ENCODE assay signal across 13 cellular contexts in genomic region chr17:50955160-50955559, GRCh38.
DNase-seq lines count a peak whose midpoint lies in the region; ATAC-seq, FAIRE-seq and TF ChIP-seq lines count a peak whose summit lies in the region.
"Had no signal": no experiment of that assay in that cellular context is flagged by ENCODE, and none has a peak within 500 bp of the region (broad histone marks: within the 10 kb centered on the region; RNA-seq: fewer than 3 reads in every experiment).

No MANE protein-coding gene starts in this region.

- peaks cover 4% of the 10 kb centered on the region for H3K27me3 Mint-ChIP-seq in activated naive CD8-positive, alpha-beta T cell treated with anti-CD3 and anti-CD28 coated beads, Interleukin-2, amount 10 ng/mL, durations not matched to agents 7 days and 5 days
- H3K27me3 Mint-ChIP-seq in activated naive CD8-positive, alpha-beta T cell treated with anti-CD3 and anti-CD28 coated beads, Interleukin-2, amount 50 U/mL, for 24 hours, result no peaks in the 10 kb centered on the region
- H3K27me3 Mint-ChIP-seq in neural progenitor cell (ENCODE audit: insufficient read depth, low read depth), result peaks cover 15% of the 10 kb centered on the region
- no peaks in the 10 kb centered on the region for H3K27me3 Mint-ChIP-seq in activated CD8-positive, alpha-beta T cell treated with anti-CD3 and anti-CD28 coated beads for 36 hours

- H3K4me2 ChIP-seq in neural progenitor cell, result peak overlapping the region; percentile 51
- no peak overlapping the region for H3K4me2 ChIP-seq in GM23248 (ENCODE audit: unreplicated experiment)

- POLR2A ChIA-PET in activated naive CD8-positive, alpha-beta T cell treated with anti-CD3 and anti-CD28 coated beads, Interleukin-2, amount 10 ng/mL, durations not matched to agents 7 days and 5 days (lab: Charles Lee), result interaction anchor here (0.6 to 15.9 kb wide), 5 partner anchors 10 to 103 kb away, joined by 3 to 247 read pairs (median 5); partner anchors contain the start of gene TOB1
- POLR2A ChIA-PET in activated CD8-positive, alpha-beta T cell treated with anti-CD3 and anti-CD28 coated beads for 36 hours (lab: Charles Lee), result interaction anchor here (2.4 to 3.7 kb wide), 2 partner anchors 89 to 103 kb away, joined by 11 to 14 read pairs; partner anchors contain the start of gene TOB1

- ATAC-seq in activated naive CD8-positive, alpha-beta T cell treated with anti-CD3 and anti-CD28 coated beads, Interleukin-2, amount 10 ng/mL, durations not matched to agents 7 days and 5 days (ENCODE audit: low read depth), result no peak
- ATAC-seq in activated naive CD8-positive, alpha-beta T cell treated with anti-CD3 and anti-CD28 coated beads, Interleukin-2, amount 50 U/mL, for 24 hours, result no peak
- no peak for ATAC-seq in activated CD8-positive, alpha-beta T cell treated with anti-CD3 and anti-CD28 coated beads for 36 hours

- no peak for TF ChIP-seq EP300 in transverse colon (IDR thresholded peaks at IDR 0.05; ENCODE audit: low read depth)

- H4K20me1 ChIP-seq in neural progenitor cell (ENCODE audit: low read depth) (no peaks in the 10 kb centered on the region), GM23248 (ENCODE audit: insufficient read depth) (no peaks in the 10 kb centered on the region)

- H3K9me3 ChIP-seq in duodenal mucosa (ENCODE audit: control insufficient read depth in 1 of 2, low read length in 2 of 2) (no peaks in the 10 kb centered on the region), neural progenitor cell (ENCODE audit: low read depth) (no peaks in the 10 kb centered on the region), transverse colon (no peaks in the 10 kb centered on the region), GM23248 (ENCODE audit: low read depth) (no peaks in the 10 kb centered on the region)

- H3K4me3 ChIP-seq in duodenal mucosa (ENCODE audit: low read depth in 1 of 2, low read length in 2 of 2), result no peak overlapping the region
- H3K4me3 ChIP-seq in neural progenitor cell, result no peak overlapping the region
- H3K4me3 ChIP-seq in transverse colon, result no peak overlapping the region
- no peak overlapping the region for H3K4me3 ChIP-seq in GM23248

- peak overlapping the region; percentile 73 for H3K27ac Mint-ChIP-seq in activated naive CD8-positive, alpha-beta T cell treated with anti-CD3 and anti-CD28 coated beads, Interleukin-2, amount 10 ng/mL, durations not matched to agents 7 days and 5 days
- H3K27ac Mint-ChIP-seq in activated naive CD8-positive, alpha-beta T cell treated with anti-CD3 and anti-CD28 coated beads, Interleukin-2, amount 50 U/mL, for 24 hours, result no peak overlapping the region
- no peak overlapping the region for H3K27ac Mint-ChIP-seq in neural progenitor cell
- no peak overlapping the region for H3K27ac Mint-ChIP-seq in activated CD8-positive, alpha-beta T cell treated with anti-CD3 and anti-CD28 coated beads for 36 hours

- no peaks in the 10 kb centered on the region for H3K79me2 ChIP-seq in neural progenitor cell (ENCODE audit: low read depth)
- no peaks in the 10 kb centered on the region for H3K79me2 ChIP-seq in GM23248 (ENCODE audit: insufficient read depth)

- in situ Hi-C loops in transverse colon (cut with MboI; ENCODE audit: low pct_ligation_motif_present in 1 of 4, low pct_unique_long_range_greater_than_20kb in 1 of 4, low sequenced_read_pairs in 3 of 4) (loop anchor here (5.0 to 25.0 kb wide), 3 partner anchors 103 to 418 kb away; partner anchors contain the start of genes EPN3 (in 1 of the 4) and SPATA20 (in 1 of the 4)), GM23248 (cut with MboI) (loop anchor here (5.0 to 25.0 kb wide), 3 partner anchors 93 to 443 kb away; partner anchors contain the start of gene MYCBPAP)

- peaks cover 18% of the 10 kb centered on the region for H3K4me1 Mint-ChIP-seq in activated naive CD8-positive, alpha-beta T cell treated with anti-CD3 and anti-CD28 coated beads, Interleukin-2, amount 10 ng/mL, durations not matched to agents 7 days and 5 days
- H3K4me1 Mint-ChIP-seq in activated naive CD8-positive, alpha-beta T cell treated with anti-CD3 and anti-CD28 coated beads, Interleukin-2, amount 50 U/mL, for 24 hours, result peaks cover 9% of the 10 kb centered on the region
- peaks cover 26% of the 10 kb centered on the region for H3K4me1 Mint-ChIP-seq in neural progenitor cell
- peaks cover 8% of the 10 kb centered on the region for H3K4me1 Mint-ChIP-seq in activated CD8-positive, alpha-beta T cell treated with anti-CD3 and anti-CD28 coated beads for 36 hours (ENCODE audit: low read depth)

- H3K36me3 Mint-ChIP-seq in activated naive CD8-positive, alpha-beta T cell treated with anti-CD3 and anti-CD28 coated beads, Interleukin-2, amount 10 ng/mL, durations not matched to agents 7 days and 5 days, result no peaks in the 10 kb centered on the region
- no peaks in the 10 kb centered on the region for H3K36me3 Mint-ChIP-seq in activated naive CD8-positive, alpha-beta T cell treated with anti-CD3 and anti-CD28 coated beads, Interleukin-2, amount 50 U/mL, for 24 hours (ENCODE audit: low read depth)
- H3K36me3 Mint-ChIP-seq in neural progenitor cell, result no peaks in the 10 kb centered on the region
- no peaks in the 10 kb centered on the region for H3K36me3 Mint-ChIP-seq in activated CD8-positive, alpha-beta T cell treated with anti-CD3 and anti-CD28 coated beads for 36 hours (ENCODE audit: low read depth)

- H3K4me1 ChIP-seq in duodenal mucosa (ENCODE audit: control insufficient read depth in 1 of 2, insufficient read depth in 2 of 2, low read length in 2 of 2), result peaks cover 27 to 41% of the 10 kb centered on the region in 2 donors
- H3K4me1 ChIP-seq in neural progenitor cell, result peaks cover 23% of the 10 kb centered on the region
- peaks cover 10 to 42% (median 36%) of the 10 kb centered on the region in 4 donors for H3K4me1 ChIP-seq in transverse colon
- peaks cover 20% of the 10 kb centered on the region for H3K4me1 ChIP-seq in GM23248 (ENCODE audit: insufficient read depth)

- peaks cover 0 to 5% of the 10 kb centered on the region in 2 donors for H3K36me3 ChIP-seq in duodenal mucosa (ENCODE audit: control insufficient read depth in 1 of 2, insufficient read depth in 2 of 2, low read length in 2 of 2)
- no peaks in the 10 kb centered on the region for H3K36me3 ChIP-seq in neural progenitor cell
- peaks cover 0 to under 1% (median 0%) of the 10 kb centered on the region in 4 donors for H3K36me3 ChIP-seq in transverse colon
- no peaks in the 10 kb centered on the region for H3K36me3 ChIP-seq in GM23248 (ENCODE audit: low read depth)

- H3K4me3 Mint-ChIP-seq in activated naive CD8-positive, alpha-beta T cell treated with anti-CD3 and anti-CD28 coated beads, Interleukin-2, amount 10 ng/mL, durations not matched to agents 7 days and 5 days, result no peak overlapping the region
- no peak overlapping the region for H3K4me3 Mint-ChIP-seq in activated naive CD8-positive, alpha-beta T cell treated with anti-CD3 and anti-CD28 coated beads, Interleukin-2, amount 50 U/mL, for 24 hours
- H3K4me3 Mint-ChIP-seq in neural progenitor cell, result no peak overlapping the region
- H3K4me3 Mint-ChIP-seq in activated CD8-positive, alpha-beta T cell treated with anti-CD3 and anti-CD28 coated beads for 36 hours, result no peak overlapping the region

- H3K27me3 ChIP-seq in duodenal mucosa (ENCODE audit: control insufficient read depth in 1 of 2, insufficient read depth in 2 of 2, low read length in 2 of 2) (no peaks in the 10 kb centered on the region), neural progenitor cell (no peaks in the 10 kb centered on the region), transverse colon (no peaks in the 10 kb centered on the region), GM23248 (replicated peaks; ENCODE audit: insufficient read depth) (no peaks in the 10 kb centered on the region)

- WGBS in transverse colon (ENCODE audit: low coverage in 1 of 2), 2 donors, result 93% methylated on average over 8 of the region's 8 CpGs; no CpG with 5 or more reads in 1 of the 2 donors
- WGBS in GM23248 (ENCODE audit: low coverage in 1 of 2, low lambda C conversion rate in 2 of 2, missing lambda C conversion rate in 2 of 2), 2 experiments, result 74 to 82% methylated on average over 8 of the region's 8 CpGs

- H2AFZ ChIP-seq in neural progenitor cell (replicated peaks), result no peak overlapping the region
- H2AFZ ChIP-seq in GM23248, result no peak overlapping the region

- CTCF ChIA-PET in activated CD8-positive, alpha-beta T cell treated with anti-CD3 and anti-CD28 coated beads for 36 hours (lab: Charles Lee), result interaction anchor here (0.6 to 8.6 kb wide), 11 partner anchors 10 to 173 kb away, joined by 3 to 132 read pairs (median 8); partner anchors contain the start of gene TOB1

- no peak for DNase-seq in activated naive CD8-positive, alpha-beta T cell treated with anti-CD3 and anti-CD28 coated beads, Interleukin-2, amount 10 ng/mL, durations not matched to agents 7 days and 5 days
- no peak for DNase-seq in activated naive CD8-positive, alpha-beta T cell treated with anti-CD3 and anti-CD28 coated beads, Interleukin-2, amount 50 U/mL, for 24 hours
- no peak for DNase-seq in neural progenitor cell (ENCODE audit: low spot score)
- no peak for DNase-seq in transverse colon
- DNase-seq in activated CD8-positive, alpha-beta T cell treated with anti-CD3 and anti-CD28 coated beads for 36 hours, result no peak
- DNase-seq in GM23248, result no peak
- no peak for DNase-seq in H54 (ENCODE audit: insufficient read length, low spot score)
- DNase-seq: activated CD4-positive, alpha-beta T cell treated with anti-CD3 and anti-CD28 coated beads for 4 hours; activated gamma-delta T cell; DND-41; kidney glomerular epithelial cell; NCI-H2081 had no signal

- no peaks in the 10 kb centered on the region for H3K9me2 ChIP-seq in GM23248 (ENCODE audit: insufficient read depth)

- no peak for TF ChIP-seq CTCF in neural progenitor cell (IDR thresholded peaks at IDR 0.05)
- TF ChIP-seq CTCF in transverse colon (IDR thresholded peaks at IDR 0.05), result no peak
- no peak for TF ChIP-seq CTCF in activated CD8-positive, alpha-beta T cell treated with anti-CD3 and anti-CD28 coated beads for 36 hours (IDR thresholded peaks at IDR 0.05)

- intact Hi-C loops in transverse colon (cut with DNase I; ENCODE audit: low total_unique reads), result loop anchor here (2.0 kb wide), 1 partner anchor 92 kb away; no protein-coding TSS in a partner anchor
- intact Hi-C loops in activated CD8-positive, alpha-beta T cell treated with anti-CD3 and anti-CD28 coated beads for 36 hours (cut with micrococcal nuclease), result loop anchor here (10.0 kb wide), 1 partner anchor 170 kb away; no protein-coding TSS in a partner anchor

- H3K27ac ChIP-seq in duodenal mucosa (ENCODE audit: low read depth, low read length) (peak overlapping the region; percentile 5), neural progenitor cell (no peak overlapping the region), transverse colon (peak overlapping the region in 3 of 4 donors; percentile 45 to 70 (median 57)), GM23248 (no peak overlapping the region)

- no peaks in the 10 kb centered on the region for H3K9me3 Mint-ChIP-seq in activated naive CD8-positive, alpha-beta T cell treated with anti-CD3 and anti-CD28 coated beads, Interleukin-2, amount 10 ng/mL, durations not matched to agents 7 days and 5 days
- H3K9me3 Mint-ChIP-seq in activated naive CD8-positive, alpha-beta T cell treated with anti-CD3 and anti-CD28 coated beads, Interleukin-2, amount 50 U/mL, for 24 hours, result no peaks in the 10 kb centered on the region
- H3K9me3 Mint-ChIP-seq in neural progenitor cell, result no peaks in the 10 kb centered on the region
- H3K9me3 Mint-ChIP-seq in activated CD8-positive, alpha-beta T cell treated with anti-CD3 and anti-CD28 coated beads for 36 hours, result no peaks in the 10 kb centered on the region

- no peak for FAIRE-seq in H54 (lab: Jason Lieb, UNC)

- H3F3A ChIP-seq in neural progenitor cell (ENCODE audit: low read depth) (peaks cover 7% of the 10 kb centered on the region), GM23248 (ENCODE audit: insufficient read depth) (peaks cover 5% of the 10 kb centered on the region; the same call in 1 of the 2 replicates)

- H3K9ac ChIP-seq in duodenal mucosa (ENCODE audit: low read depth in 1 of 2, low read length in 2 of 2) (no peak overlapping the region), neural progenitor cell (no peak overlapping the region), GM23248 (no peak overlapping the region)

- TF ChIP-seq POLR2A in transverse colon (IDR thresholded peaks at IDR 0.05) (no peak), H54 (IDR thresholded peaks at IDR 0.05; ENCODE audit: low read depth, low read length) (no peak)

Comparison
In these comparisons a context has a peak if more than half of its experiments do, and no peak if none do; other contexts are left out.
1. H3K27ac ChIP-seq: peak in duodenal mucosa (single experiment) and transverse colon (3 of 4); none in neural progenitor cell (single experiment) and GM23248 (single experiment).